In the genomic region with DNA sequence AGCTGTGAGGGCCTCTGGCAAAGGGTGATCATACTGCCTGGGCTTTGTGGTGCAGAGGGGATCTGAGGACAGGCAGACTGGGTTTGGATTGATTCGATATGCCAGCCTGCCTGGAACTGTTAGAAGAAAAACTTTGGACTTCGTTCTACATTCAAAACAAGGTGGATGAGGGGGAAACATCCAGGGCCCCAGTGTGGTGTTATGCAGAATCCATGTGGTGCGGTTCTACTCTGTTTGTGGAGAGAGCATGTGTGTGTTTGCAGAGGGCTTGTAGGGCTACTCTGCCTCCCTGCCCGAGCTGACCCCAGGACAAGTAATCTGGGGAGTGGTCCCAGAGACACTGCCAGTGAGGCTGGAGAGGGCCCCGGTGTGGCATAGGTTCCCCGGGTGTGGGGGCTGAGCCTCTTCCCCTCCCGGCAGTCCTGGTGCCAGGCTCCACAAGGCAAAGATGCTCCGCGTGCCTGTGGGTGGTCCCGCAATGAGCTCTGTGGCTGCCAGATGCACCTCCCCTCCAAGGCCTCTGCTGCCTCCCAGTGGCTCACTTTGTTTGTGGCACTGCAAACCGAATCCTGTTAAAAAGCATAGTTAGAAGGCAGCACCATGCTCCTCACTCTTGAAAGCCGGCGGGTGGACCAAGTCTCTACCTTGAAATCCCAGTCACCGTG, we compare ENCODE assay signal across 8 cellular contexts. TPM values are rescaled to one million over a fixed set of nuclear protein-coding genes. Genes with fewer than 3 reads are reported as not detected.
DNase-seq lines count a peak whose midpoint lies in the region; ATAC-seq, FAIRE-seq and TF ChIP-seq lines count a peak whose summit lies in the region.

No MANE protein-coding gene starts in this region.

- H3K4me1 Mint-ChIP-seq in astrocyte (ENCODE audit: low read depth, unreplicated experiment), result no peaks in the 10 kb centered on the region

- H3K27ac ChIP-seq in astrocyte (ENCODE audit: low read depth, low read length), result no peak overlapping the region

- no peaks in the 10 kb centered on the region for H3K79me2 ChIP-seq in astrocyte (ENCODE audit: insufficient read depth, low read length)

- H3K27me3 ChIP-seq in astrocyte (ENCODE audit: insufficient read depth, low read length), result no peaks in the 10 kb centered on the region

- no peaks in the 10 kb centered on the region for H3K36me3 ChIP-seq in astrocyte (ENCODE audit: insufficient read depth, low read length)

- H3K27me3 Mint-ChIP-seq in astrocyte (ENCODE audit: low read depth, unreplicated experiment), result peaks cover 26% of the 10 kb centered on the region

- no peak overlapping the region for H3K27ac Mint-ChIP-seq in astrocyte (ENCODE audit: unreplicated experiment)

- no peaks in the 10 kb centered on the region for H3K36me3 Mint-ChIP-seq in astrocyte (ENCODE audit: low read depth, unreplicated experiment)

- H3K9me3 ChIP-seq in astrocyte (ENCODE audit: insufficient read depth, low read depth, low read length), result no peaks in the 10 kb centered on the region

- H3K4me3 Mint-ChIP-seq in astrocyte (ENCODE audit: unreplicated experiment), result no peak overlapping the region

- no peak for DNase-seq in GM12864 (ENCODE audit: low read depth)
- peak; percentile 68 to 82 for DNase-seq in Kasumi-1 (lab: John Stamatoyannopoulos, UW)
- DNase-seq in SHP77 (lab: John Stamatoyannopoulos, UW), result peak; percentile 58 to 81
- DNase-seq in astrocyte (ENCODE audit: low read depth), result peak; percentile 61
- DNase-seq in hepatic stellate cell (ENCODE audit: low spot score), result peak; percentile 86
- peak; percentile 88 for DNase-seq in retina

- H3K4me3 ChIP-seq in GM12864 (ENCODE audit: low read depth, low read length) (no peak overlapping the region), astrocyte (ENCODE audit: insufficient read depth, low read depth, low read length) (no peak overlapping the region)

- peak overlapping the region; percentile 13 for H3K9ac ChIP-seq in astrocyte (ENCODE audit: low read length)

- FAIRE-seq in astrocyte (lab: Jason Lieb, UNC), result peak; percentile 47

- peak overlapping the region; percentile 42 for H3K4me2 ChIP-seq in astrocyte (ENCODE audit: low read length)

- H4K20me1 ChIP-seq in astrocyte (ENCODE audit: insufficient read depth, low read length), result peaks cover 7% of the 10 kb centered on the region

- H3K4me1 ChIP-seq in astrocyte (ENCODE audit: insufficient read depth, low read length), result no peaks in the 10 kb centered on the region

- peak; percentile 76 for TF ChIP-seq CTCF in GM12864 (IDR thresholded peaks at IDR 0.05; ENCODE audit: low read depth, low read length, missing control alignments)
- TF ChIP-seq CTCF in astrocyte (IDR thresholded peaks at IDR 0.05; ENCODE audit: insufficient read depth, low read depth, low read length), result peak; percentile 77

- peak overlapping the region; percentile 58 for H2AFZ ChIP-seq in astrocyte (ENCODE audit: low read depth, low read length)

- ATAC-seq in GM21367 (IDR thresholded peaks at IDR 0.05; ENCODE audit: unreplicated experiment) (no peak), GM18858 (IDR thresholded peaks at IDR 0.05; ENCODE audit: unreplicated experiment) (no peak)

- no peaks in the 10 kb centered on the region for H3K9me3 Mint-ChIP-seq in astrocyte (ENCODE audit: unreplicated experiment)

RNA-seq across cellular contexts. Expression of gene TFDP1, which starts 22.3 kb away (rescaled TPM):
- 39.0 and 49.4 TPM in 2 replicates for total RNA-seq in astrocyte
